9 cellular contexts compared by ENCODE assay signal in the genomic region with DNA sequence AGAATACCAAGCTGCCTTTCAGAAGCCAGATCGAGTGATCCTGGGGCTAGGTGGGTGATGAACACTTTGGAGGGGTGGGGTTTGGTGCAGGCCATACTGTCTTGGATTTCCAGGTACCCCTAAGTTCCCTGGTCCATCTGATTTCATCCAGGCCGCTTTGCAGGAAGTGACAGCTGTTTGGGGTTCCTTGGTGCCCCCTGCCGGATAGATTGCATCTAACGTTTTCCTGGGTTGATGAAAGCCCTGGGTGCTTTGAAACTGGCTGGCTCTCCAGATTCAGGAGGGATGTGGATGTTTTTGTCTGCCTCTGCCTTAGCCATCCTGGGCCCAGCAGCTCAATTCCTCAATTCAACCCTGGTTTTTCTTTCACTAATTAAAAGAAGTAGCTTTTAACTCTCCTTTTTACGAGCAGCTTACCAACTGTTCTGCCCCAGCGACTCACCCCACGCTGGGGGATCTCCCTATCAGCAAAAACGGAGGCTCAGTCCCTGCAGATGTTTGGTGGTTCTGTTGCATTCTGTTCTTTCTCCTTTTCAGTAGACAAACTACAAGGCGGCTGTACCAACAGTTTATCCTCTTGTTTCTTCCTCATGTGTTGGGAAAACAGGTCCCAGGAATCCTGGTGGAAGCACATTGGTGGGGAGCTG. TPM values are rescaled to one million over a fixed set of nuclear protein-coding genes. Genes with fewer than 3 reads are reported as not detected.
DNase-seq lines count a peak whose midpoint lies in the region; ATAC-seq and TF ChIP-seq lines count a peak whose summit lies in the region.
"Had no signal": no experiment of that assay in that cellular context is flagged by ENCODE, and none has a peak within 500 bp of the region (broad histone marks: within the 10 kb centered on the region; RNA-seq: fewer than 3 reads in every experiment).

No MANE protein-coding gene starts in this region.

- no peaks in the 10 kb centered on the region for H3K36me3 ChIP-seq in PC-3 (ENCODE audit: low read depth, low read length)
- H3K36me3 ChIP-seq in fibroblast of lung (ENCODE audit: control insufficient read depth, insufficient read depth, low read length): no peaks in the 10 kb centered on the region

- H3K4me3 Mint-ChIP-seq in activated T-cell treated with anti-CD3 and anti-CD28 coated beads, Interleukin-2, amount 50 U/mL, for 24 hours: no peak overlapping the region
- H3K4me3 Mint-ChIP-seq in nephron progenitor cell: no peak overlapping the region
- no peak overlapping the region for H3K4me3 Mint-ChIP-seq in stimulated activated naive CD8-positive, alpha-beta T cell treated with anti-CD3 and anti-CD28 coated beads, Interleukin-15, amount 100 ng/mL, for 72 hours
- H3K4me3 Mint-ChIP-seq: activated naive CD4-positive, alpha-beta T cell treated with anti-CD3 and anti-CD28 coated beads, Interleukin-2, amount 50 U/mL, for 24 hours had no signal

- no peaks in the 10 kb centered on the region for H3K9me3 ChIP-seq in PC-3 (ENCODE audit: low read length)
- H3K9me3 ChIP-seq in fibroblast of lung (ENCODE audit: control insufficient read depth, insufficient read depth, low read depth, low read length): no peaks in the 10 kb centered on the region

- H3K36me3 Mint-ChIP-seq in activated T-cell treated with anti-CD3 and anti-CD28 coated beads, Interleukin-2, amount 50 U/mL, for 24 hours (ENCODE audit: low read depth): no peaks in the 10 kb centered on the region
- H3K36me3 Mint-ChIP-seq in nephron progenitor cell (ENCODE audit: low read depth): no peaks in the 10 kb centered on the region
- H3K36me3 Mint-ChIP-seq: activated naive CD4-positive, alpha-beta T cell treated with anti-CD3 and anti-CD28 coated beads, Interleukin-2, amount 50 U/mL, for 24 hours had no signal

- TF ChIP-seq CTCF in PC-3 (conservative IDR thresholded peaks at IDR 0.05; ENCODE audit: low read depth, low read length): peak; percentile 80
- TF ChIP-seq CTCF in fibroblast of lung (conservative IDR thresholded peaks at IDR 0.05 in 1 of 2, IDR thresholded peaks at IDR 0.05 in 1 of 2; ENCODE audit: low read depth in 1 of 2, low read length in 2 of 2): peak; percentile 76 to 81
- TF ChIP-seq CTCF in nephron progenitor cell (IDR thresholded peaks at IDR 0.05): peak; percentile 63

- H3K79me2 ChIP-seq in PC-3 (ENCODE audit: low read length) (no peaks in the 10 kb centered on the region), fibroblast of lung (ENCODE audit: control insufficient read depth, insufficient read depth, low read length) (no peaks in the 10 kb centered on the region)

- ATAC-seq in GM19452 (IDR thresholded peaks at IDR 0.05; ENCODE audit: unreplicated experiment) (peak; percentile 84), HG03571 (IDR thresholded peaks at IDR 0.05; ENCODE audit: unreplicated experiment) (peak; percentile 76), PC-3 (peak; percentile 90)
- ATAC-seq in stimulated activated naive CD8-positive, alpha-beta T cell treated with anti-CD3 and anti-CD28 coated beads, Interleukin-15, amount 100 ng/mL, for 72 hours: peak; percentile 72

- H3K9ac ChIP-seq in PC-3 (ENCODE audit: low read length) (no peak overlapping the region), fibroblast of lung (ENCODE audit: insufficient read depth, low read length) (no peak overlapping the region)

- H3K27ac Mint-ChIP-seq in activated T-cell treated with anti-CD3 and anti-CD28 coated beads, Interleukin-2, amount 50 U/mL, for 24 hours: no peak overlapping the region
- no peak overlapping the region for H3K27ac Mint-ChIP-seq in nephron progenitor cell
- H3K27ac Mint-ChIP-seq in stimulated activated naive CD8-positive, alpha-beta T cell treated with anti-CD3 and anti-CD28 coated beads, Interleukin-15, amount 100 ng/mL, for 72 hours: no peak overlapping the region
- H3K27ac Mint-ChIP-seq: activated naive CD4-positive, alpha-beta T cell treated with anti-CD3 and anti-CD28 coated beads, Interleukin-2, amount 50 U/mL, for 24 hours had no signal

- DNase-seq in COLO668 (lab: John Stamatoyannopoulos, UW; ENCODE audit: unreplicated experiment) (peak; percentile 66), PC-3 (peak; percentile 76), fibroblast of lung (ENCODE audit: low read depth in 2 of 2) (peak; percentile 41 to 70), nephron progenitor cell (peak; percentile 78)
- DNase-seq in activated T-cell treated with anti-CD3 and anti-CD28 coated beads, Interleukin-2, amount 50 U/mL, for 24 hours: peak; percentile 78
- peak; percentile 64 to 74 for DNase-seq in stimulated activated naive CD8-positive, alpha-beta T cell treated with anti-CD3 and anti-CD28 coated beads, Interleukin-15, amount 100 ng/mL, for 72 hours

- H3K4me3 ChIP-seq in PC-3 (ENCODE audit: low read length) (no peak overlapping the region), fibroblast of lung (replicated peaks in 1 of 4; ENCODE audit: control extremely low read depth in 1 of 4, insufficient read depth in 1 of 4, low read depth in 3 of 4, low read length in 4 of 4) (no peak overlapping the region)

- H3F3A ChIP-seq in PC-3 (ENCODE audit: low read length, unreplicated experiment): no peaks in the 10 kb centered on the region

- H3K9me2 ChIP-seq in PC-3 (replicated peaks; ENCODE audit: low read length): no peaks in the 10 kb centered on the region

- CTCF ChIA-PET in PC-3 (lab: Charles Lee): interaction anchor here (0.6 to 1.6 kb wide), 2 partner anchors 75 to 76 kb away, joined by 5 to 23 read pairs; no protein-coding TSS in a partner anchor

- no peaks in the 10 kb centered on the region for H3K9me3 Mint-ChIP-seq in activated T-cell treated with anti-CD3 and anti-CD28 coated beads, Interleukin-2, amount 50 U/mL, for 24 hours
- H3K9me3 Mint-ChIP-seq in nephron progenitor cell: peaks cover 25% of the 10 kb centered on the region
- H3K9me3 Mint-ChIP-seq in stimulated activated naive CD8-positive, alpha-beta T cell treated with anti-CD3 and anti-CD28 coated beads, Interleukin-15, amount 100 ng/mL, for 72 hours: no peaks in the 10 kb centered on the region
- H3K9me3 Mint-ChIP-seq: activated naive CD4-positive, alpha-beta T cell treated with anti-CD3 and anti-CD28 coated beads, Interleukin-2, amount 50 U/mL, for 24 hours had no signal

- intact Hi-C loops in PC-3 (cut with micrococcal nuclease): loop anchor here (1.0 to 5.0 kb wide), 2 partner anchors 48 to 77 kb away; no protein-coding TSS in a partner anchor

- BruUV-seq in PC-3 (replicated peaks; lab: Mats Ljungman, UMichigan): no TSS peak

- H3K4me1 ChIP-seq in PC-3 (ENCODE audit: insufficient read depth, low read length) (no peaks in the 10 kb centered on the region), fibroblast of lung (ENCODE audit: control insufficient read depth, extremely low read depth, insufficient read depth, low read length) (no peaks in the 10 kb centered on the region)

- peaks cover 17% of the 10 kb centered on the region for H3K27me3 Mint-ChIP-seq in activated T-cell treated with anti-CD3 and anti-CD28 coated beads, Interleukin-2, amount 50 U/mL, for 24 hours
- peaks cover 7% of the 10 kb centered on the region for H3K27me3 Mint-ChIP-seq in nephron progenitor cell (ENCODE audit: low read depth, poor library complexity)
- H3K27me3 Mint-ChIP-seq in stimulated activated naive CD8-positive, alpha-beta T cell treated with anti-CD3 and anti-CD28 coated beads, Interleukin-15, amount 100 ng/mL, for 72 hours: peaks cover 32% of the 10 kb centered on the region

- H2AFZ ChIP-seq in PC-3 (ENCODE audit: low read length): no peak overlapping the region
- no peak overlapping the region for H2AFZ ChIP-seq in fibroblast of lung (ENCODE audit: low read length)

- peaks cover 8% of the 10 kb centered on the region for H3K4me1 Mint-ChIP-seq in activated T-cell treated with anti-CD3 and anti-CD28 coated beads, Interleukin-2, amount 50 U/mL, for 24 hours (ENCODE audit: low read depth)
- H3K4me1 Mint-ChIP-seq in nephron progenitor cell: peaks cover 18% of the 10 kb centered on the region
- no peaks in the 10 kb centered on the region for H3K4me1 Mint-ChIP-seq in stimulated activated naive CD8-positive, alpha-beta T cell treated with anti-CD3 and anti-CD28 coated beads, Interleukin-15, amount 100 ng/mL, for 72 hours
- H3K4me1 Mint-ChIP-seq: activated naive CD4-positive, alpha-beta T cell treated with anti-CD3 and anti-CD28 coated beads, Interleukin-2, amount 50 U/mL, for 24 hours had no signal

- H3K27me3 ChIP-seq in PC-3 (ENCODE audit: low read length): no peaks in the 10 kb centered on the region
- no peaks in the 10 kb centered on the region for H3K27me3 ChIP-seq in fibroblast of lung (ENCODE audit: control insufficient read depth, insufficient read depth, low read length)

- H3K4me2 ChIP-seq in PC-3 (ENCODE audit: low read length) (no peak overlapping the region), fibroblast of lung (ENCODE audit: extremely low read depth, insufficient read depth, low read length) (no peak overlapping the region)

- H3K27ac ChIP-seq in PC-3 (ENCODE audit: low read length) (no peak overlapping the region), fibroblast of lung (ENCODE audit: insufficient read depth, low read length) (no peak overlapping the region)

- POLR2A ChIA-PET in PC-3 (lab: Charles Lee; ENCODE audit: unreplicated experiment): no interaction called here

- no peaks in the 10 kb centered on the region for H4K20me1 ChIP-seq in PC-3 (ENCODE audit: low read length)
- H4K20me1 ChIP-seq in fibroblast of lung (ENCODE audit: control insufficient read depth, extremely low read depth, insufficient read depth, low read length): no peaks in the 10 kb centered on the region

RNA-seq across cellular contexts. Expression of a gene that starts 37.1 kb away (rescaled TPM):
- total RNA-seq in PC-3 (2014; rRNA removed) (21.5 and 30.5 TPM in 2 replicates), fibroblast of lung (0.83 and 1.5 TPM in 2 replicates)
- polyA plus RNA-seq in fibroblast of lung: 0.05 and 0.66 TPM in 2 replicates
- 0.30 and 0.60 TPM in 2 replicates for polyA plus RNA-seq in fibroblast of lung (2012)
- polyA minus RNA-seq in fibroblast of lung (ENCODE audit: low replicate concordance): not detected in 2 replicates
